Comparison of ENCODE assay signal across 20 cellular contexts in the genomic region with DNA sequence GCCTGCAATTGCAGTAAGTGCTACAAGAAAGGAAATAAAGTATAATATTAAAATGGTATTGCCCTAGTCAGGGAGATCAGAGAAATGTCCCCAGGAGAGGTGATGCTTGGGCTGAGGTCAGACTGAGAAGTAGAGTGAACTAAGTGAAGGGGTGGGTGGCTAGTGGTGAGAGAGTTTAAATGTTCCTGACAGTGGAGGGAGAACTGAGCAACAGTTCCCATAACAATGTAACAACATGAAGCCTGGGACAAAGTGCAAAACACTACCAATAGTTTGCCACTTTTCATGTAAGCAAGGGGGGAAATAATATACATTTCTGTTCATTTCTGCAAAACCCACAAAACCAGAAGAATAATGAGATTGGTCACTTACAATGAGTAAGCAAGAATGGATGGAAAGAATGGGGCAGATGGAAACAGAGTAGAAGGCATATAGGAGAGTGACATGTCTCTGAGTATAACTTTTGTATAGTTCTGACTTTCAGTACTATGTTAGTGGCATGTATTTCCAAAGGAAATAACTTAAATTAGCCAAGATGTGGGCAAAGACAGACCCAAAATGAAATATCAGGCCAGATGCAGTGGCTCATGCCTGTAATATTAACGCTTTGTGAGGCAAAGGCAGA. TPM values are rescaled to one million over a fixed set of nuclear protein-coding genes. Genes with fewer than 3 reads are reported as not detected.
"Had no signal": no experiment of that assay in that cellular context is flagged by ENCODE, and none has a peak within 500 bp of the region (broad histone marks: within the 10 kb centered on the region; RNA-seq: fewer than 3 reads in every experiment).

No MANE protein-coding gene starts in this region.

- H3K9me3 Mint-ChIP-seq: activated naive CD4-positive, alpha-beta T cell treated with anti-CD3 and anti-CD28 coated beads for 36 hours; activated T-helper 1 cell treated with anti-CD3 and anti-CD28 coated beads, Interleukin-12 subunit alpha, Interleukin-12 subunit beta, Interleukin-2, Interleukin-4 antibody, amounts not matched to agents 30 ng/mL and 10 ng/mL and 1 ng/mL, durations not matched to agents 14 hours and 24 hours and 36 hours; effector memory CD8-positive, alpha-beta T cell; memory B cell; naive thymus-derived CD4-positive, alpha-beta T cell; stimulated activated memory B cell treated with anti-CD40 and anti-IgM and Interleukin-4, amounts not matched to agents 10 μg/mL and 1 μg/mL and 100 μg/mL, for 72 hours had no signal

- DNase-seq: activated CD4-positive, alpha-beta T cell treated with anti-CD3 and anti-CD28 coated beads, Interleukin-2, amount 50 U/mL, for 1 hour; activated naive CD4-positive, alpha-beta T cell treated with anti-CD3 and anti-CD28 coated beads for 36 hours; adrenal gland; dermis blood vessel endothelial cell; effector memory CD8-positive, alpha-beta T cell; foreskin keratinocyte; glutamatergic neuron; kidney glomerular epithelial cell; left ventricle myocardium superior; mucosa of descending colon; naive thymus-derived CD4-positive, alpha-beta T cell; stimulated activated CD4-positive, alpha-beta T cell treated with anti-CD3 and anti-CD28 coated beads, Interleukin-1b, Interleukin-23, amount 100 ng/mL, for 48 hours; substantia nigra; T-helper 17 cell; transverse colon had no signal

- H3K36me3 ChIP-seq: adrenal gland, neutrophil, transverse colon had no signal

- H3K4me1 Mint-ChIP-seq: stimulated activated memory B cell treated with anti-CD40 and anti-IgM and Interleukin-4, amounts not matched to agents 10 μg/mL and 1 μg/mL and 100 μg/mL, for 72 hours had no signal

- H3K27ac ChIP-seq: adrenal gland, foreskin keratinocyte, neutrophil, parathyroid adenoma, transverse colon had no signal

- H3K79me2 ChIP-seq: parathyroid adenoma had no signal

- H3K4me1 ChIP-seq: adrenal gland, foreskin keratinocyte, parathyroid adenoma, transverse colon had no signal

- H3K27ac Mint-ChIP-seq: activated naive CD4-positive, alpha-beta T cell treated with anti-CD3 and anti-CD28 coated beads for 36 hours; activated T-helper 1 cell treated with anti-CD3 and anti-CD28 coated beads, Interleukin-12 subunit alpha, Interleukin-12 subunit beta, Interleukin-2, Interleukin-4 antibody, amounts not matched to agents 30 ng/mL and 10 ng/mL and 1 ng/mL, durations not matched to agents 14 hours and 24 hours and 36 hours; effector memory CD8-positive, alpha-beta T cell; memory B cell; naive thymus-derived CD4-positive, alpha-beta T cell; stimulated activated memory B cell treated with anti-CD40 and anti-IgM and Interleukin-4, amounts not matched to agents 10 μg/mL and 1 μg/mL and 100 μg/mL, for 72 hours; T-helper 17 cell had no signal

- H3K4me3 Mint-ChIP-seq: activated naive CD4-positive, alpha-beta T cell treated with anti-CD3 and anti-CD28 coated beads for 36 hours; activated T-helper 1 cell treated with anti-CD3 and anti-CD28 coated beads, Interleukin-12 subunit alpha, Interleukin-12 subunit beta, Interleukin-2, Interleukin-4 antibody, amounts not matched to agents 30 ng/mL and 10 ng/mL and 1 ng/mL, durations not matched to agents 14 hours and 24 hours and 36 hours; effector memory CD8-positive, alpha-beta T cell; memory B cell; naive thymus-derived CD4-positive, alpha-beta T cell; stimulated activated memory B cell treated with anti-CD40 and anti-IgM and Interleukin-4, amounts not matched to agents 10 μg/mL and 1 μg/mL and 100 μg/mL, for 72 hours; T-helper 17 cell had no signal

- H2AFZ ChIP-seq: parathyroid adenoma had no signal

- H3K9ac ChIP-seq: parathyroid adenoma had no signal

- H3K9me3 ChIP-seq: adrenal gland, mucosa of descending colon, neutrophil, transverse colon had no signal

- ATAC-seq: effector memory CD8-positive, alpha-beta T cell; foreskin keratinocyte; left ventricle myocardium superior; mucosa of descending colon; naive thymus-derived CD4-positive, alpha-beta T cell; stimulated activated memory B cell treated with anti-CD40 and anti-IgM and Interleukin-4, amounts not matched to agents 10 μg/mL and 1 μg/mL and 100 μg/mL, for 72 hours; T-helper 17 cell had no signal

- H3K27me3 ChIP-seq: adrenal gland, transverse colon had no signal

- H3K36me3 Mint-ChIP-seq: memory B cell; naive thymus-derived CD4-positive, alpha-beta T cell; stimulated activated memory B cell treated with anti-CD40 and anti-IgM and Interleukin-4, amounts not matched to agents 10 μg/mL and 1 μg/mL and 100 μg/mL, for 72 hours had no signal

- H3K4me3 ChIP-seq: adrenal gland, mucosa of descending colon, transverse colon had no signal

RNA-seq across cellular contexts. Expression of gene FAXC, which starts 13.3 kb away (rescaled TPM):
- total RNA-seq: activated naive CD4-positive, alpha-beta T cell treated with anti-CD3 and anti-CD28 coated beads for 36 hours; activated T-helper 1 cell treated with anti-CD3 and anti-CD28 coated beads, Interleukin-12 subunit alpha, Interleukin-12 subunit beta, Interleukin-2, Interleukin-4 antibody, amounts not matched to agents 30 ng/mL and 10 ng/mL and 1 ng/mL, durations not matched to agents 14 hours and 24 hours and 36 hours; left ventricle myocardium superior; naive thymus-derived CD4-positive, alpha-beta T cell; T-helper 17 cell had no signal
- polyA plus RNA-seq: naive thymus-derived CD4-positive, alpha-beta T cell had no signal
